ENCODE assay signal across 10 cellular contexts in the genomic region with DNA sequence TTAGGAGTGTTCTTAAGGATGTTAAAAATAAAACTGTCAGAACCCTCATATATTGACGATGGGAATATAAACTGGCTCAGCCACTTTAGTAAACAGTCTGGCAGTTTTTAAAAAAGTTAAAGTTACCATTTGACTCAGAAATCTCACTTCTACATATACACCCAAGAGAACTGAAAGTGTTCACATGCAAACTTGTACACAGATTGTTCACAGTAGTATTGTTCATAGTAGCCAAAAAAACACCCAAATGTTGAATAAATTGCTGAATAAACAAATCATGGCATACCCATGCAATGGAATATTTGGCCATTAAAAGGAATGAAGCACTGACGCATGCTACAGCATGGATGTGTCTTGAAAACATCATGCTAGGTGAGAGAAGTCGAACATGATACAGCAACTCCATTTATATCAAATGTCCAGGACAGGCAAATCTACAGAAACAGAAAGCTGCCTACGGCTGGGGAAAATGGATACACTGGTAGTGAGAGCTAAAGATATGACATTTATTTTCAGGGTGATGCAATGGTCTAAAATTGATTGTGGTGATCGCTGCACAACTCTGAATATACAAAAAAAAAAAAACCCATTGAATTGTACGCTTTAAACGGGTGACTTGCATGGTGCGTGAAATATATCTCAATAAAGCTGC. TPM values are rescaled to one million over a fixed set of nuclear protein-coding genes. Genes with fewer than 3 reads are reported as not detected.
DNase-seq lines count a peak whose midpoint lies in the region; ATAC-seq and TF ChIP-seq lines count a peak whose summit lies in the region.
"Had no signal": no experiment of that assay in that cellular context is flagged by ENCODE, and none has a peak within 500 bp of the region (broad histone marks: within the 10 kb centered on the region; RNA-seq: fewer than 3 reads in every experiment).

No MANE protein-coding gene starts in this region.

- ATAC-seq in GM19372 (IDR thresholded peaks at IDR 0.05; ENCODE audit: low read depth, unreplicated experiment) (peak; percentile 87), HG02943 (IDR thresholded peaks at IDR 0.05; ENCODE audit: low read depth, unreplicated experiment) (peak; percentile 51)
- peak; percentile 78 for ATAC-seq in activated T-helper 17 cell treated with anti-CD3 and anti-CD28 coated beads, Interleukin-2, amount 50 U/mL, for 72 hours (replicated peaks)

- no peaks in the 10 kb centered on the region for H3K9me3 Mint-ChIP-seq in activated T-helper 17 cell treated with anti-CD3 and anti-CD28 coated beads, Interleukin-2, amount 50 U/mL, for 72 hours

- no peaks in the 10 kb centered on the region; the same call in 1 of the 2 replicates for H3K4me1 ChIP-seq in SJCRH30

- H3K36me3 Mint-ChIP-seq in activated T-helper 17 cell treated with anti-CD3 and anti-CD28 coated beads, Interleukin-2, amount 50 U/mL, for 72 hours (ENCODE audit: low read depth): peaks cover 81% of the 10 kb centered on the region

- peak; percentile 54 for DNase-seq in GM06990 (ENCODE audit: extremely low read depth, insufficient read length)
- DNase-seq in NCI-H1417 treated with DMSO at 0.1 percent for 48 hours (lab: John Stamatoyannopoulos, UW): no peak
- DNase-seq in SJCRH30: no peak
- no peak for DNase-seq in EL
- DNase-seq in medulla oblongata (ENCODE audit: extremely low spot score): no peak
- DNase-seq: NCI-H446 treated with DMSO at 0.1 percent for 48 hours had no signal

- no peaks in the 10 kb centered on the region for H3K27me3 Mint-ChIP-seq in activated T-helper 17 cell treated with anti-CD3 and anti-CD28 coated beads, Interleukin-2, amount 50 U/mL, for 72 hours

- H3K4me1 Mint-ChIP-seq in activated T-helper 17 cell treated with anti-CD3 and anti-CD28 coated beads, Interleukin-2, amount 50 U/mL, for 72 hours: peaks cover 19% of the 10 kb centered on the region

- H3K27ac Mint-ChIP-seq in activated T-helper 17 cell treated with anti-CD3 and anti-CD28 coated beads, Interleukin-2, amount 50 U/mL, for 72 hours: peak overlapping the region; percentile 8

- H3K36me3 ChIP-seq in GM06990 (ENCODE audit: control insufficient read depth, insufficient read depth, low read length) (peaks cover 10% of the 10 kb centered on the region), SJCRH30 (peaks cover 28% of the 10 kb centered on the region)

- no peak overlapping the region for H3K4me3 Mint-ChIP-seq in activated T-helper 17 cell treated with anti-CD3 and anti-CD28 coated beads, Interleukin-2, amount 50 U/mL, for 72 hours

- no peak overlapping the region for H3K27ac ChIP-seq in SJCRH30
- H3K27ac ChIP-seq: HL-60 had no signal

- H3K9me3 ChIP-seq in SJCRH30 (replicated peaks): no peaks in the 10 kb centered on the region

- no peak for TF ChIP-seq CTCF in GM06990 (IDR thresholded peaks at IDR 0.05; ENCODE audit: insufficient read depth, low read length, poor library complexity, severe bottlenecking)

- H3K27me3 ChIP-seq in GM06990 (replicated peaks; ENCODE audit: control insufficient read depth, insufficient read depth, low read length) (no peaks in the 10 kb centered on the region), SJCRH30 (no peaks in the 10 kb centered on the region)

- no peak overlapping the region for H3K4me3 ChIP-seq in GM06990 (replicated peaks; ENCODE audit: low read depth, low read length)
- no peak overlapping the region for H3K4me3 ChIP-seq in SJCRH30

RNA-seq across cellular contexts. Expression of a gene that starts 10.1 kb away (rescaled TPM):
- total RNA-seq in activated T-helper 17 cell treated with anti-CD3 and anti-CD28 coated beads, Interleukin-2, amount 50 U/mL, for 72 hours: 1,000 to 10,000 TPM; 1,159 to 1,593 TPM
- total RNA-seq in SJCRH30 (2014; rRNA removed; shearing (Covaris generic)): 2,488 and 2,572 TPM in 2 replicates
